Comparison of ENCODE assay signal across 18 cellular contexts in the genomic region with DNA sequence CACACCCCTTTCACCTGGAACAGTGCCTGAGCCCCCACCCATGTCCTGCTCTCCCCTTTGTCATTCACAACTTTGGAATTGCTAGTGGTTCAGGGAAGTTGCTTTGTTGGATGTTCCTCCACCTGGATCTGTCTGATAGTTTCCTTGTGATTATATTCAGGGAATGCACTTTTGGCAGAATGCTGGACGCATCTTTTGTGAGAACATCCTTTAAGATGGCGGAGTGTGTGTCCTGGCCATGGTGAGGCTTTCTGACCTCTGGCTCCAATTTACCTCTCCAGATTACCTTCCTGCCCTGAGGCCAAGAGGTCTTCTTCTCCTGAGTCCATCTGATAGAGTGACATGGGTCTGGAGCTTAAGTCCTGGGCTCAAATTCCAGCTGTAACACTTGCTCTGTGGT.
DNase-seq lines count a peak whose midpoint lies in the region; ATAC-seq and TF ChIP-seq lines count a peak whose summit lies in the region.
"Had no signal": no experiment of that assay in that cellular context is flagged by ENCODE, and none has a peak within 500 bp of the region (broad histone marks: within the 10 kb centered on the region; RNA-seq: fewer than 3 reads in every experiment).

No MANE protein-coding gene starts in this region.

- WGBS in lung, 2 donors: 96% methylated on average over 2 of the region's 2 CpGs

- TF ChIP-seq CTCF in lung (IDR thresholded peaks at IDR 0.05; ENCODE audit: control extremely low read depth, extremely low read depth) (no peak), osteocyte (IDR thresholded peaks at IDR 0.05) (no peak)

- H3K36me3 Mint-ChIP-seq in osteocyte (ENCODE audit: unreplicated experiment): no peaks in the 10 kb centered on the region
- H3K36me3 Mint-ChIP-seq: CD8-positive, alpha-beta T cell had no signal

- H3K9me3 Mint-ChIP-seq in osteocyte (ENCODE audit: unreplicated experiment): no peaks in the 10 kb centered on the region
- H3K9me3 Mint-ChIP-seq: CD4-positive, alpha-beta T cell; CD8-positive, alpha-beta T cell had no signal

- H3K4me1 ChIP-seq in lung (ENCODE audit: control insufficient read depth in 2 of 2, insufficient read depth in 2 of 2, low read length in 2 of 2): no peaks in the 10 kb centered on the region
- H3K4me1 ChIP-seq: A549; BLaER1 treated with 17β-estradiol and CSF1 and Interleukin-3, amounts not matched to agents 10 nM and 100 nM; Caco-2 had no signal

- no peak overlapping the region for H3K4me3 ChIP-seq in lung
- H3K4me3 ChIP-seq: A549; BLaER1 treated with 17β-estradiol and CSF1 and Interleukin-3, amounts not matched to agents 10 nM and 100 nM had no signal

- ATAC-seq in lung (ENCODE audit: insufficient read depth, low FRiP score): no peak
- ATAC-seq in HG02970 (IDR thresholded peaks at IDR 0.05; ENCODE audit: low FRiP score, unreplicated experiment): no peak
- ATAC-seq: A549; CD8-positive, alpha-beta T cell had no signal

- H3K27ac ChIP-seq in lung (ENCODE audit: low read depth in 1 of 2, low read length in 1 of 2): no peak overlapping the region
- H3K27ac ChIP-seq: 22Rv1; A549; BLaER1 treated with 17β-estradiol and CSF1 and Interleukin-3, amounts not matched to agents 10 nM and 100 nM; C4-2B had no signal

- H3K4me3 Mint-ChIP-seq in osteocyte (ENCODE audit: unreplicated experiment): no peak overlapping the region
- H3K4me3 Mint-ChIP-seq: B cell; CD4-positive, alpha-beta T cell; CD8-positive, alpha-beta T cell had no signal

- H3K9me3 ChIP-seq in lung (ENCODE audit: control insufficient read depth in 2 of 2, insufficient read depth in 1 of 2, low read length in 1 of 2): peaks cover 0 to 6% of the 10 kb centered on the region in 2 donors
- H3K9me3 ChIP-seq: A549; BLaER1 treated with 17β-estradiol and CSF1 and Interleukin-3, amounts not matched to agents 10 nM and 100 nM; Caco-2 had no signal

- H3K4me1 Mint-ChIP-seq in osteocyte (ENCODE audit: unreplicated experiment): no peaks in the 10 kb centered on the region

- DNase-seq in ecto neural progenitor cell (ENCODE audit: low spot score) (peak; percentile 2), lung (ENCODE audit: low spot score) (peak; percentile 13), osteocyte (ENCODE audit: extremely low spot score, unreplicated experiment) (peak; percentile 62), NCI-H748 (lab: John Stamatoyannopoulos, UW; ENCODE audit: unreplicated experiment) (no peak)
- DNase-seq in activated CD4-positive, alpha-beta T cell treated with anti-CD3 and anti-CD28 coated beads, Interleukin-2, amount 50 U/mL, for 4 hours: no peak
- DNase-seq: AML-193; Caco-2; Calu3; CD4-positive, alpha-beta T cell; DMS79 treated with DMSO at 0.1 percent for 48 hours; GF-D8 had no signal

- H3K27me3 ChIP-seq in lung (ENCODE audit: control insufficient read depth, insufficient read depth): no peaks in the 10 kb centered on the region
- H3K27me3 ChIP-seq: BLaER1 treated with 17β-estradiol and CSF1 and Interleukin-3, amounts not matched to agents 10 nM and 100 nM had no signal

- peaks cover 6% of the 10 kb centered on the region for H3K27me3 Mint-ChIP-seq in osteocyte (ENCODE audit: unreplicated experiment)

- no peak overlapping the region for H3K27ac Mint-ChIP-seq in osteocyte (ENCODE audit: unreplicated experiment)
- H3K27ac Mint-ChIP-seq: B cell; CD4-positive, alpha-beta T cell; CD8-positive, alpha-beta T cell had no signal

- no peaks in the 10 kb centered on the region for H3K36me3 ChIP-seq in lung (ENCODE audit: control insufficient read depth in 2 of 2, insufficient read depth in 2 of 2, low read length in 2 of 2)
- H3K36me3 ChIP-seq: BLaER1 treated with 17β-estradiol and CSF1 and Interleukin-3, amounts not matched to agents 10 nM and 100 nM had no signal

Comparison
In these comparisons a context has a peak if more than half of its experiments do, and no peak if none do; other contexts are left out.
1. DNase-seq: peak in ecto neural progenitor cell (single experiment), lung (single experiment) and osteocyte (single experiment); none in NCI-H748 (single experiment) and activated CD4-positive, alpha-beta T cell treated with anti-CD3 and anti-CD28 coated beads, Interleukin-2, amount 50 U/mL, for 4 hours (0 of 2).